In the genomic region with DNA sequence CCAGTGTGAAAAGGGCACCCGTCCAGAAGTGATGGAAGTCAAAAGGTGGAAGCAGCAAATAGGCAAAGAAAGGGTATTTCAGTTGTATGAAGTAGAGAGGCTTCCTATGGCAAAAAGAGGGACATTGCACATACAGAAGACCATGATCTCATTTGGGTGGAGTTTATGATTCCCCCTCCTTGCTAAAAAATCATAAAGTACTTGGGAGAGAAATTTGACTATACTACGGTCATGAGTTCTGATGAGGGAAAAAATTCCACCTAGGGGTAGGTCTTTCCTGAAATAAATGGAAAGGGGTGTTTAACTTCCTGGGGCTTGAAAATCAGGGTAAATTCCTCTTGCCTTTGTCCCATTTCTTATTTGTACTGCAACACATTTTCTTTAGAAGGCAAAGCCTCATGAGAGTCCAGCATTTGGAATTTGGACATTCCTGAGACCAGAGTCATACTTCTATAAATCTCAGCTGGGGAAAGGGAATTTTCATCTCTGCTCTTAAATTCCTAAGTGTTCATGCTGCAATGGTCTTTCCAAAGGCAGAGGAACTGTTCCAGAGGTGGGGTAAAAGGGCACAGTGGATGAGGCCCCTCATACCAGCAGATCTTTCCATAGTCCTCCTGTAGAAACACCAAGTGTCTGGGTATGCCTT, we compare ENCODE assay signal across 9 cellular contexts. TPM values are rescaled to one million over a fixed set of nuclear protein-coding genes. Genes with fewer than 3 reads are reported as not detected.
DNase-seq lines count a peak whose midpoint lies in the region; ATAC-seq and TF ChIP-seq lines count a peak whose summit lies in the region.
"Had no signal": no experiment of that assay in that cellular context is flagged by ENCODE, and none has a peak within 500 bp of the region (broad histone marks: within the 10 kb centered on the region; RNA-seq: fewer than 3 reads in every experiment).

No MANE protein-coding gene starts in this region.

- peaks cover 64% of the 10 kb centered on the region for H3K36me3 Mint-ChIP-seq in activated CD8-positive, alpha-beta memory T cell treated with anti-CD3 and anti-CD28 coated beads, Interleukin-2, amount 10 ng/mL, durations not matched to agents 7 days and 5 days

- no peak for TF ChIP-seq POLR2A in heart left ventricle (IDR thresholded peaks at IDR 0.05)

- H3K4me1 ChIP-seq in heart left ventricle, result peaks cover 13 to 93% (median 62%) of the 10 kb centered on the region in 12 donors

- no peaks in the 10 kb centered on the region for H3K9me3 Mint-ChIP-seq in activated CD8-positive, alpha-beta memory T cell treated with anti-CD3 and anti-CD28 coated beads, Interleukin-2, amount 10 ng/mL, durations not matched to agents 7 days and 5 days (ENCODE audit: low read depth)

- H3K4me3 ChIP-seq in heart left ventricle, result no peak overlapping the region
- H3K4me3 ChIP-seq in skeletal muscle cell (ENCODE audit: low read depth, low read length), result no peak overlapping the region

- WGBS in heart left ventricle, 4 donors, result 40 to 65% (median 52%) methylated on average over 2 of the region's 2 CpGs

- intact Hi-C loops in heart left ventricle (cut with DNase I), result loop anchor here in 1 of 10 donors (5.0 kb wide), 2 partner anchors 39 to 54 kb away; no protein-coding TSS in a partner anchor

- peaks cover 0 to 5% (median 0%) of the 10 kb centered on the region in 9 donors for H3K36me3 ChIP-seq in heart left ventricle

- CTCF ChIA-PET in activated CD8-positive, alpha-beta memory T cell treated with anti-CD3 and anti-CD28 coated beads, Interleukin-2, amount 10 ng/mL, durations not matched to agents 7 days and 5 days (lab: Charles Lee), result interaction anchor here (5.7 kb wide), 1 partner anchor 32 kb away, joined by 19 read pairs; no protein-coding TSS in a partner anchor

- H3K9me3 ChIP-seq in heart left ventricle, result no peaks in the 10 kb centered on the region

- DNase-seq in GM03348 (ENCODE audit: low spot score) (peak; percentile 69), amniotic epithelial cell (ENCODE audit: low read depth) (peak; percentile 71), heart left ventricle (no peak), skeletal muscle cell (ENCODE audit: low read depth) (peak; percentile 74), SKM-1 (lab: John Stamatoyannopoulos, UW; ENCODE audit: unreplicated experiment) (no peak), NCI-H510A (lab: John Stamatoyannopoulos, UW) (no peak)
- DNase-seq in activated CD8-positive, alpha-beta memory T cell treated with anti-CD3 and anti-CD28 coated beads, Interleukin-2, amount 10 ng/mL, durations not matched to agents 7 days and 5 days, result no peak
- DNase-seq: GF-D8 had no signal

- no peak overlapping the region for H3K27ac Mint-ChIP-seq in activated CD8-positive, alpha-beta memory T cell treated with anti-CD3 and anti-CD28 coated beads, Interleukin-2, amount 10 ng/mL, durations not matched to agents 7 days and 5 days

- H3K4me1 Mint-ChIP-seq in activated CD8-positive, alpha-beta memory T cell treated with anti-CD3 and anti-CD28 coated beads, Interleukin-2, amount 10 ng/mL, durations not matched to agents 7 days and 5 days, result peaks cover 94% of the 10 kb centered on the region

- no peaks in the 10 kb centered on the region for H3K27me3 ChIP-seq in heart left ventricle

- peak overlapping the region; percentile 35 to 99 (median 74) for H3K27ac ChIP-seq in heart left ventricle

- ATAC-seq in heart left ventricle (peak; percentile 15 to 59 (median 21)), GM18909 (IDR thresholded peaks at IDR 0.05; ENCODE audit: poor library complexity, unreplicated experiment) (no peak)
- ATAC-seq in activated CD8-positive, alpha-beta memory T cell treated with anti-CD3 and anti-CD28 coated beads, Interleukin-2, amount 10 ng/mL, durations not matched to agents 7 days and 5 days, result no peak

- TF ChIP-seq CTCF in heart left ventricle (IDR thresholded peaks at IDR 0.05), result no peak

- H3K27me3 Mint-ChIP-seq in activated CD8-positive, alpha-beta memory T cell treated with anti-CD3 and anti-CD28 coated beads, Interleukin-2, amount 10 ng/mL, durations not matched to agents 7 days and 5 days, result no peaks in the 10 kb centered on the region

- H3K4me3 Mint-ChIP-seq in activated CD8-positive, alpha-beta memory T cell treated with anti-CD3 and anti-CD28 coated beads, Interleukin-2, amount 10 ng/mL, durations not matched to agents 7 days and 5 days, result no peak overlapping the region

RNA-seq across cellular contexts. Expression of gene LYRM1, which starts 5.8 kb away (rescaled TPM):
- total RNA-seq in heart left ventricle, result 100 to 1,000 TPM in 2 of 9 donors, 10 to 100 TPM in 7; 40.2 to 124 (median 54.6) TPM
- polyA plus RNA-seq in heart left ventricle, result 10 to 100 TPM; 65.5 to 73.0 TPM
- 10 to 100 TPM; 38.6 to 47.7 TPM for total RNA-seq in activated CD8-positive, alpha-beta memory T cell treated with anti-CD3 and anti-CD28 coated beads, Interleukin-2, amount 10 ng/mL, durations not matched to agents 7 days and 5 days

RNA-seq across cellular contexts. Expression of gene DCUN1D3, which starts 6.2 kb away (rescaled TPM):
- total RNA-seq in heart left ventricle, result 10 to 100 TPM in 7 of 9 donors, 1 to 10 TPM in 2; 8.3 to 21.4 (median 11.0) TPM
- polyA plus RNA-seq in heart left ventricle, result 10 to 100 TPM in 1 of 2 donors, 1 to 10 TPM in 1; 2.6 to 13.4 TPM
- 10 to 100 TPM; 18.1 to 24.4 TPM for total RNA-seq in activated CD8-positive, alpha-beta memory T cell treated with anti-CD3 and anti-CD28 coated beads, Interleukin-2, amount 10 ng/mL, durations not matched to agents 7 days and 5 days

Comparison
In these comparisons a context has a peak if more than half of its experiments do, and no peak if none do; other contexts are left out.
1. DNase-seq: peak in GM03348 (single experiment), amniotic epithelial cell (single experiment) and skeletal muscle cell (single experiment); none in heart left ventricle (0 of 5), activated CD8-positive, alpha-beta memory T cell treated with anti-CD3 and anti-CD28 coated beads, Interleukin-2, amount 10 ng/mL, durations not matched to agents 7 days and 5 days (single experiment), SKM-1 (single experiment) and NCI-H510A (single experiment).
2. ATAC-seq: peak in heart left ventricle (4 of 4); none in GM18909 (single experiment) and activated CD8-positive, alpha-beta memory T cell treated with anti-CD3 and anti-CD28 coated beads, Interleukin-2, amount 10 ng/mL, durations not matched to agents 7 days and 5 days (single experiment).